Comparison of ENCODE assay signal across 9 cellular contexts in genomic region chr21:31732891-31733520, GRCh38. TPM values are rescaled to one million over a fixed set of nuclear protein-coding genes. Genes with fewer than 3 reads are reported as not detected.
DNase-seq lines count a peak whose midpoint lies in the region; ATAC-seq and TF ChIP-seq lines count a peak whose summit lies in the region.
"Had no signal": no experiment of that assay in that cellular context is flagged by ENCODE, and none has a peak within 500 bp of the region (broad histone marks: within the 10 kb centered on the region; RNA-seq: fewer than 3 reads in every experiment).

No MANE protein-coding gene starts in this region.

- H3K9me3 ChIP-seq in MM.1S (replicated peaks; ENCODE audit: insufficient read depth, low read length): no peaks in the 10 kb centered on the region
- H3K9me3 ChIP-seq in tibial artery: no peaks in the 10 kb centered on the region

- no peaks in the 10 kb centered on the region for H3K36me3 Mint-ChIP-seq in activated naive CD8-positive, alpha-beta T cell treated with anti-CD3 and anti-CD28 coated beads, Interleukin-2, amount 10 ng/mL, durations not matched to agents 7 days and 5 days

- H3K36me3 ChIP-seq in MM.1S (replicated peaks; ENCODE audit: insufficient read depth, low read length) (no peaks in the 10 kb centered on the region), tibial artery (no peaks in the 10 kb centered on the region)

- H3K9me3 Mint-ChIP-seq in activated naive CD8-positive, alpha-beta T cell treated with anti-CD3 and anti-CD28 coated beads, Interleukin-2, amount 10 ng/mL, durations not matched to agents 7 days and 5 days: no peaks in the 10 kb centered on the region
- H3K9me3 Mint-ChIP-seq: stimulated activated naive CD8-positive, alpha-beta T cell treated with anti-CD3 and anti-CD28 coated beads, Interleukin-15, Interleukin-2, amounts not matched to agents 100 ng/mL and 50 ng/mL, for 24 hours had no signal

- peaks cover 38% of the 10 kb centered on the region for H3K79me2 ChIP-seq in MM.1S (ENCODE audit: low read length)

- H3K4me3 Mint-ChIP-seq in activated naive CD8-positive, alpha-beta T cell treated with anti-CD3 and anti-CD28 coated beads, Interleukin-2, amount 10 ng/mL, durations not matched to agents 7 days and 5 days: no peak overlapping the region
- H3K4me3 Mint-ChIP-seq: stimulated activated naive CD8-positive, alpha-beta T cell treated with anti-CD3 and anti-CD28 coated beads, Interleukin-15, Interleukin-2, amounts not matched to agents 100 ng/mL and 50 ng/mL, for 24 hours had no signal

- peaks cover 6% of the 10 kb centered on the region for H3K4me1 Mint-ChIP-seq in activated naive CD8-positive, alpha-beta T cell treated with anti-CD3 and anti-CD28 coated beads, Interleukin-2, amount 10 ng/mL, durations not matched to agents 7 days and 5 days

- H3K4me1 ChIP-seq in MM.1S (ENCODE audit: low read length) (peaks cover 32% of the 10 kb centered on the region), tibial artery (peaks cover 0 to 36% (median 29%) of the 10 kb centered on the region in 4 donors)

- H3K27ac ChIP-seq in MM.1S (ENCODE audit: low read length) (peak overlapping the region; percentile 71), tibial artery (peak overlapping the region; percentile 86 to 97)

- H3K4me2 ChIP-seq in MM.1S (ENCODE audit: low read depth, low read length): peak overlapping the region; percentile 84

- intact Hi-C loops in tibial artery (cut with DNase I; ENCODE audit: low total_unique reads): loop anchor here (2.0 to 10.0 kb wide), 2 partner anchors 542 to 660 kb away; partner anchors contain the start of genes MIS18A and URB1

- H3K27ac Mint-ChIP-seq in activated naive CD8-positive, alpha-beta T cell treated with anti-CD3 and anti-CD28 coated beads, Interleukin-2, amount 10 ng/mL, durations not matched to agents 7 days and 5 days: no peak overlapping the region
- H3K27ac Mint-ChIP-seq: stimulated activated naive CD8-positive, alpha-beta T cell treated with anti-CD3 and anti-CD28 coated beads, Interleukin-15, Interleukin-2, amounts not matched to agents 100 ng/mL and 50 ng/mL, for 24 hours had no signal

- no peaks in the 10 kb centered on the region for H3K9me2 ChIP-seq in MM.1S (replicated peaks; ENCODE audit: insufficient read depth, low read length)

- H3K27me3 Mint-ChIP-seq in activated naive CD8-positive, alpha-beta T cell treated with anti-CD3 and anti-CD28 coated beads, Interleukin-2, amount 10 ng/mL, durations not matched to agents 7 days and 5 days: no peaks in the 10 kb centered on the region
- H3K27me3 Mint-ChIP-seq: stimulated activated naive CD8-positive, alpha-beta T cell treated with anti-CD3 and anti-CD28 coated beads, Interleukin-15, Interleukin-2, amounts not matched to agents 100 ng/mL and 50 ng/mL, for 24 hours had no signal

- H3K4me3 ChIP-seq in MM.1S (ENCODE audit: low read length) (peak overlapping the region; percentile 59), tibial artery (peak overlapping the region; percentile 83 to 94)

- DNase-seq in NCI-H2171 treated with DMSO at 0.1 percent for 48 hours (lab: John Stamatoyannopoulos, UW) (peak; percentile 34), NCI-H2171 (lab: John Stamatoyannopoulos, UW) (no peak), MM.1S (no peak), left kidney (ENCODE audit: low read depth, low spot score) (peak; percentile 68), tibial artery (no peak), NCI-H446 treated with DMSO at 0.1 percent for 48 hours (lab: John Stamatoyannopoulos, UW) (no peak)
- DNase-seq in activated naive CD8-positive, alpha-beta T cell treated with anti-CD3 and anti-CD28 coated beads, Interleukin-2, amount 10 ng/mL, durations not matched to agents 7 days and 5 days: peak; percentile 46

- peaks cover 11% of the 10 kb centered on the region; the same call in 1 of the 2 replicates for H3F3A ChIP-seq in MM.1S (ENCODE audit: insufficient read depth, low read length)

- ATAC-seq in activated naive CD8-positive, alpha-beta T cell treated with anti-CD3 and anti-CD28 coated beads, Interleukin-2, amount 10 ng/mL, durations not matched to agents 7 days and 5 days (ENCODE audit: low read depth): no peak
- ATAC-seq in HG03354 (IDR thresholded peaks at IDR 0.05; ENCODE audit: poor library complexity, severe bottlenecking, unreplicated experiment): no peak

- peak overlapping the region; percentile 71 for H3K9ac ChIP-seq in MM.1S (ENCODE audit: low read length)

- H3K27me3 ChIP-seq in MM.1S (replicated peaks; ENCODE audit: insufficient read depth, low read length) (no peaks in the 10 kb centered on the region), tibial artery (no peaks in the 10 kb centered on the region)

- H2AFZ ChIP-seq in MM.1S (ENCODE audit: low read length): peak overlapping the region; percentile 71

- peaks cover 31% of the 10 kb centered on the region for H4K20me1 ChIP-seq in MM.1S (ENCODE audit: insufficient read depth, low read length)

- POLR2A ChIA-PET in activated naive CD8-positive, alpha-beta T cell treated with anti-CD3 and anti-CD28 coated beads, Interleukin-2, amount 10 ng/mL, durations not matched to agents 7 days and 5 days (lab: Charles Lee): interaction anchor here (0.6 to 0.7 kb wide), 2 partner anchors 875 to 1038 kb away, joined by 3 to 4 read pairs; partner anchors contain the start of gene PAXBP1

- TF ChIP-seq CTCF in MM.1S (IDR thresholded peaks at IDR 0.05; ENCODE audit: low read length): no peak
- no peak for TF ChIP-seq CTCF in tibial artery (IDR thresholded peaks at IDR 0.05)

RNA-seq across cellular contexts. Expression of gene SCAF4, which starts 1.1 kb away (rescaled TPM):
- total RNA-seq in activated naive CD8-positive, alpha-beta T cell treated with anti-CD3 and anti-CD28 coated beads, Interleukin-2, amount 10 ng/mL, durations not matched to agents 7 days and 5 days: 10 to 100 TPM; 56.9 to 57.9 TPM

Comparison
In these comparisons a context has a peak if more than half of its experiments do, and no peak if none do; other contexts are left out.
1. DNase-seq: peak in NCI-H2171 treated with DMSO at 0.1 percent for 48 hours (single experiment), activated naive CD8-positive, alpha-beta T cell treated with anti-CD3 and anti-CD28 coated beads, Interleukin-2, amount 10 ng/mL, durations not matched to agents 7 days and 5 days (single experiment) and left kidney (single experiment); none in NCI-H2171 (single experiment), MM.1S (single experiment), tibial artery (0 of 2) and NCI-H446 treated with DMSO at 0.1 percent for 48 hours (single experiment).